18 cellular contexts compared by ENCODE assay signal in genomic region chr5:83256091-83256775, GRCh38.
DNase-seq lines count a peak whose midpoint lies in the region; ATAC-seq and TF ChIP-seq lines count a peak whose summit lies in the region.
"Had no signal": no experiment of that assay in that cellular context is flagged by ENCODE, and none has a peak within 500 bp of the region (broad histone marks: within the 10 kb centered on the region; RNA-seq: fewer than 3 reads in every experiment).

No MANE protein-coding gene starts in this region.

- no peaks in the 10 kb centered on the region for H3K27me3 Mint-ChIP-seq in natural killer cell (ENCODE audit: low read depth in 2 of 2)
- H3K27me3 Mint-ChIP-seq: activated naive CD8-positive, alpha-beta T cell; brain; CD8-positive, alpha-beta memory T cell; T-helper 17 cell had no signal

- no peaks in the 10 kb centered on the region for H3K36me3 Mint-ChIP-seq in natural killer cell
- H3K36me3 Mint-ChIP-seq: brain had no signal

- ATAC-seq in left lung, result peak; percentile 49
- no peak for ATAC-seq in natural killer cell
- no peak for ATAC-seq in HG03439 (IDR thresholded peaks at IDR 0.05; ENCODE audit: unreplicated experiment)
- ATAC-seq: T-helper 17 cell had no signal

- H2AFZ ChIP-seq in GM23248, result no peak overlapping the region

- no peaks in the 10 kb centered on the region for H3F3A ChIP-seq in GM23248 (ENCODE audit: insufficient read depth)

- no peaks in the 10 kb centered on the region for H3K9me3 Mint-ChIP-seq in natural killer cell
- H3K9me3 Mint-ChIP-seq: activated T-helper 1 cell treated with anti-CD3 and anti-CD28 coated beads, Interleukin-12 subunit alpha, Interleukin-12 subunit beta, Interleukin-2, Interleukin-4 antibody, amounts not matched to agents 30 ng/mL and 10 ng/mL and 1 ng/mL, durations not matched to agents 14 hours and 24 hours and 36 hours had no signal

- H3K79me2 ChIP-seq in GM23248 (ENCODE audit: insufficient read depth), result no peaks in the 10 kb centered on the region

- DNase-seq in GM23248 (peak; percentile 73), OCI-M1 (lab: John Stamatoyannopoulos, UW) (peak; percentile 5), epithelial cell of esophagus (ENCODE audit: low read depth) (peak; percentile 69), left lung (no peak), natural killer cell (no peak)
- DNase-seq in stimulated activated naive CD4-positive, alpha-beta T cell (lab: John Stamatoyannopoulos, UW), result no peak
- DNase-seq: activated CD4-positive, alpha-beta T cell treated with anti-CD3 and anti-CD28 coated beads for 1 hour; CD8-positive, alpha-beta memory T cell; cortex of kidney; NCI-H1105; NCI-H526 treated with DMSO at 0.1 percent for 48 hours; T-helper 17 cell had no signal

- TF ChIP-seq CTCF in epithelial cell of esophagus (IDR thresholded peaks at IDR 0.05; ENCODE audit: insufficient read depth, low read depth, low read length, missing control alignments) (no peak), left lung (IDR thresholded peaks at IDR 0.05) (no peak), natural killer cell (IDR thresholded peaks at IDR 0.05) (no peak)

- no peaks in the 10 kb centered on the region for H3K4me1 Mint-ChIP-seq in natural killer cell
- H3K4me1 Mint-ChIP-seq: CD8-positive, alpha-beta memory T cell; T-helper 17 cell had no signal

- WGBS in GM23248 (ENCODE audit: low coverage in 1 of 2, low lambda C conversion rate in 2 of 2, missing lambda C conversion rate in 2 of 2), 2 experiments, result 94 to 100% methylated on average over 2 of the region's 2 CpGs

- H3K9ac ChIP-seq in GM23248, result no peak overlapping the region

- H3K27me3 ChIP-seq in GM23248 (replicated peaks; ENCODE audit: insufficient read depth) (no peaks in the 10 kb centered on the region), left lung (no peaks in the 10 kb centered on the region)
- H3K27me3 ChIP-seq: SJSA1 had no signal

- no peaks in the 10 kb centered on the region for H3K9me2 ChIP-seq in GM23248 (ENCODE audit: insufficient read depth)

- H3K27ac ChIP-seq in GM23248 (no peak overlapping the region), left lung (no peak overlapping the region)
- H3K27ac ChIP-seq: HL-60, SJSA1 had no signal

- no peak overlapping the region for H3K4me2 ChIP-seq in GM23248 (ENCODE audit: unreplicated experiment)

- H3K4me3 Mint-ChIP-seq in natural killer cell, result no peak overlapping the region
- H3K4me3 Mint-ChIP-seq: activated naive CD8-positive, alpha-beta T cell; activated T-helper 1 cell treated with anti-CD3 and anti-CD28 coated beads, Interleukin-12 subunit alpha, Interleukin-12 subunit beta, Interleukin-2, Interleukin-4 antibody, amounts not matched to agents 30 ng/mL and 10 ng/mL and 1 ng/mL, durations not matched to agents 14 hours and 24 hours and 36 hours; brain; CD8-positive, alpha-beta memory T cell; T-helper 17 cell had no signal

- H3K4me1 ChIP-seq in GM23248 (ENCODE audit: insufficient read depth) (peaks cover 20% of the 10 kb centered on the region), left lung (peaks cover 0 to 8% of the 10 kb centered on the region in 2 donors)
- H3K4me1 ChIP-seq: SJSA1 had no signal

- intact Hi-C loops in left lung (cut with DNase I), result no loop called here
- intact Hi-C loops in natural killer cell (cut with micrococcal nuclease), result no loop called here

- in situ Hi-C loops in GM23248 (cut with MboI), result no loop called here

- H3K4me3 ChIP-seq in GM23248 (no peak overlapping the region), epithelial cell of esophagus (ENCODE audit: low read length) (no peak overlapping the region), left lung (no peak overlapping the region)
- H3K4me3 ChIP-seq: SJSA1 had no signal

- H4K20me1 ChIP-seq in GM23248 (ENCODE audit: insufficient read depth), result no peaks in the 10 kb centered on the region

- H3K27ac Mint-ChIP-seq in natural killer cell, result no peak overlapping the region
- H3K27ac Mint-ChIP-seq: activated naive CD8-positive, alpha-beta T cell; activated T-helper 1 cell treated with anti-CD3 and anti-CD28 coated beads, Interleukin-12 subunit alpha, Interleukin-12 subunit beta, Interleukin-2, Interleukin-4 antibody, amounts not matched to agents 30 ng/mL and 10 ng/mL and 1 ng/mL, durations not matched to agents 14 hours and 24 hours and 36 hours; brain; CD8-positive, alpha-beta memory T cell; T-helper 17 cell had no signal

- H3K36me3 ChIP-seq in GM23248 (ENCODE audit: low read depth) (no peaks in the 10 kb centered on the region; the same call in 1 of the 2 replicates), left lung (no peaks in the 10 kb centered on the region)
- H3K36me3 ChIP-seq: SJSA1 had no signal

- no peaks in the 10 kb centered on the region for H3K9me3 ChIP-seq in GM23248 (ENCODE audit: low read depth)
- no peaks in the 10 kb centered on the region for H3K9me3 ChIP-seq in left lung
- H3K9me3 ChIP-seq: SJSA1 had no signal

Comparison
In these comparisons a context has a peak if more than half of its experiments do, and no peak if none do; other contexts are left out.
1. DNase-seq: peak in GM23248 (single experiment), OCI-M1 (single experiment) and epithelial cell of esophagus (single experiment); none in left lung (0 of 2), natural killer cell (single experiment) and stimulated activated naive CD4-positive, alpha-beta T cell (0 of 6).